ENCODE assay signal across 13 cellular contexts in genomic region chr1:67433830-67434229, GRCh38.
DNase-seq lines count a peak whose midpoint lies in the region; ATAC-seq lines count a peak whose summit lies in the region.
"Had no signal": no experiment of that assay in that cellular context is flagged by ENCODE, and none has a peak within 500 bp of the region (broad histone marks: within the 10 kb centered on the region; RNA-seq: fewer than 3 reads in every experiment).

No MANE protein-coding gene starts in this region.

- H3K4me3 Mint-ChIP-seq in activated naive CD4-positive, alpha-beta T cell treated with anti-CD3 and anti-CD28 coated beads, Interleukin-2, amount 10 ng/mL, durations not matched to agents 7 days and 5 days: no peak overlapping the region

- H3K27me3 Mint-ChIP-seq in activated naive CD4-positive, alpha-beta T cell treated with anti-CD3 and anti-CD28 coated beads, Interleukin-2, amount 10 ng/mL, durations not matched to agents 7 days and 5 days: no peaks in the 10 kb centered on the region

- no peaks in the 10 kb centered on the region for H3K27me3 ChIP-seq in BLaER1 treated with 17β-estradiol and CSF1 and Interleukin-3, amounts not matched to agents 10 nM and 100 nM
- H3K27me3 ChIP-seq: Peyer's patch, spleen had no signal

- no peak overlapping the region for H3K4me3 ChIP-seq in BLaER1 treated with 17β-estradiol and CSF1 and Interleukin-3, amounts not matched to agents 10 nM and 100 nM
- H3K4me3 ChIP-seq: Peyer's patch, spleen had no signal

- H3K9me3 Mint-ChIP-seq in activated naive CD4-positive, alpha-beta T cell treated with anti-CD3 and anti-CD28 coated beads, Interleukin-2, amount 10 ng/mL, durations not matched to agents 7 days and 5 days: no peaks in the 10 kb centered on the region
- H3K9me3 Mint-ChIP-seq: activated T-cell treated with anti-CD3 and anti-CD28 coated beads, Interleukin-2, amount 50 U/mL, for 4 hours had no signal

- H3K27ac ChIP-seq in BLaER1 treated with 17β-estradiol and CSF1 and Interleukin-3, amounts not matched to agents 10 nM and 100 nM: peak overlapping the region in 9 of 11 experiments; percentile 25 to 71 (median 59); a peak in 13 of 22 replicates
- H3K27ac ChIP-seq: Peyer's patch, spleen had no signal

- peak overlapping the region in 5 of 11 experiments; percentile 21 to 58 (median 43); a peak in 8 of 22 replicates for H3K9ac ChIP-seq in BLaER1 treated with 17β-estradiol and CSF1 and Interleukin-3, amounts not matched to agents 10 nM and 100 nM

- in situ Hi-C loops in KBM-7 (cut with MboI; ENCODE audit: low pct_unique_long_range_greater_than_20kb, low sequenced_read_pairs): no loop called here

- peak overlapping the region; percentile 56 to 82 (median 76) for H3K4me2 ChIP-seq in BLaER1 treated with 17β-estradiol and CSF1 and Interleukin-3, amounts not matched to agents 10 nM and 100 nM

- peaks cover 0 to 8% (median 6%) of the 10 kb centered on the region in 11 experiments; a peak in 15 of 22 replicates for H3K36me3 ChIP-seq in BLaER1 treated with 17β-estradiol and CSF1 and Interleukin-3, amounts not matched to agents 10 nM and 100 nM
- H3K36me3 ChIP-seq: Peyer's patch, spleen had no signal

- H4K20me1 ChIP-seq in BLaER1 treated with 17β-estradiol and CSF1 and Interleukin-3, amounts not matched to agents 10 nM and 100 nM: peaks cover 8 to 12% (median 10%) of the 10 kb centered on the region in 11 experiments

- peaks cover 32 to 49% (median 38%) of the 10 kb centered on the region in 10 experiments for H3K4me1 ChIP-seq in BLaER1 treated with 17β-estradiol and CSF1 and Interleukin-3, amounts not matched to agents 10 nM and 100 nM

- no peaks in the 10 kb centered on the region for H3K9me3 ChIP-seq in BLaER1 treated with 17β-estradiol and CSF1 and Interleukin-3, amounts not matched to agents 10 nM and 100 nM (replicated peaks in 1 of 11)
- H3K9me3 ChIP-seq: Peyer's patch, spleen had no signal

- H3K4me1 Mint-ChIP-seq in activated naive CD4-positive, alpha-beta T cell treated with anti-CD3 and anti-CD28 coated beads, Interleukin-2, amount 10 ng/mL, durations not matched to agents 7 days and 5 days: peaks cover 36% of the 10 kb centered on the region

- CTCF ChIA-PET in activated naive CD4-positive, alpha-beta T cell treated with anti-CD3 and anti-CD28 coated beads, Interleukin-2, amount 10 ng/mL, durations not matched to agents 7 days and 5 days (lab: Charles Lee): interaction anchor here (0.7 kb wide), 1 partner anchor 441 kb away, joined by 3 read pairs; no protein-coding TSS in a partner anchor

- no peak overlapping the region for H3K27ac Mint-ChIP-seq in activated naive CD4-positive, alpha-beta T cell treated with anti-CD3 and anti-CD28 coated beads, Interleukin-2, amount 10 ng/mL, durations not matched to agents 7 days and 5 days

- ATAC-seq in HG03280 (IDR thresholded peaks at IDR 0.05; ENCODE audit: unreplicated experiment) (no peak), HG02870 (IDR thresholded peaks at IDR 0.05; ENCODE audit: unreplicated experiment) (no peak), HG02678 (IDR thresholded peaks at IDR 0.05; ENCODE audit: unreplicated experiment) (no peak)
- ATAC-seq: activated T-cell treated with anti-CD3 and anti-CD28 coated beads, Interleukin-2, amount 50 U/mL, for 4 hours had no signal

- peaks cover 8% of the 10 kb centered on the region for H3K36me3 Mint-ChIP-seq in activated naive CD4-positive, alpha-beta T cell treated with anti-CD3 and anti-CD28 coated beads, Interleukin-2, amount 10 ng/mL, durations not matched to agents 7 days and 5 days

- peak; percentile 86 for DNase-seq in KBM-7
- peak; percentile 84 for DNase-seq in SIG-M5 treated with dmso at 0.1 percent for 504 hours (lab: John Stamatoyannopoulos, UW; ENCODE audit: unreplicated experiment)
- DNase-seq in fibroblast of peridontal ligament (ENCODE audit: extremely low read depth): peak; percentile 19
- no peak for DNase-seq in activated naive CD4-positive, alpha-beta T cell treated with anti-CD3 and anti-CD28 coated beads, Interleukin-2, amount 10 ng/mL, durations not matched to agents 7 days and 5 days
- DNase-seq: activated T-cell treated with anti-CD3 and anti-CD28 coated beads, Interleukin-2, amount 50 U/mL, for 4 hours; NCI-H1105 treated with DMSO at 0.1 percent for 48 hours; NCI-H2227 treated with DMSO at 0.1 percent for 48 hours; Peyer's patch; spleen had no signal
